In the genomic region with DNA sequence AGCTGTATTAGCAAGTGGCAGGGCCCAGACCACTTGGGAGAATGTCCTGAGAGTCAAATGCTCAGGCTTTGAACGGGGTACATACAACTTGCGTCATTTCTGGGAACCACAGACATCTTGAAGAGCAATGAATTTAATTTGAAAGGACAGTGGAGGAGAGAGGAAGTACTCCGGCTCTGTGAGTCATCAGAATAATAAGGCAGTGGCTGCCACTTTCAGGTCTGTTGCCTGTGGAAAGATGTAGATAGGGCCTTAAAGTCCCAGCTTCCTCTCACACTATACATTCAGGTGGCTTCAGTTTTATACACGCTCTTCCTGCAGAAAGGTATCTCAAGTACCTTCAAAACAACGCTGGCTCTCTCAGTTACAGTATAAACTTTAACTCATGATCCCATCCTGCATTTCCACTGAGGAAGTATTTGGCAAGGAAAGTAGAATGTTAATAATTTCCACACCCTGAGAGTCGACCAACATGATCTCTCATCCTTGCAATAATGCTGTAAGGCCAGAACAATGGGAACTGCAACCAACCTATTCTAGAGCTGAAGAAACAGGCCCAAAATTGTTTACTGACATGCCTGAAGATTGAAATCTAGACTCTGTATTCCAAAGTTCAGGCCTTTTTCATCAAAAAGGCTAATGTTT, we compare ENCODE assay signal across 8 cellular contexts. TPM values are rescaled to one million over a fixed set of nuclear protein-coding genes. Genes with fewer than 3 reads are reported as not detected.
DNase-seq lines count a peak whose midpoint lies in the region; ATAC-seq, FAIRE-seq and TF ChIP-seq lines count a peak whose summit lies in the region.

No MANE protein-coding gene starts in this region.

- no peak overlapping the region for H3K9ac ChIP-seq in adipocyte (ENCODE audit: low read length)

- H3K4me3 ChIP-seq in adipocyte (ENCODE audit: low read length), result no peak overlapping the region
- H3K4me3 ChIP-seq in pancreas, result no peak overlapping the region
- no peak overlapping the region for H3K4me3 ChIP-seq in testis
- H3K4me3 ChIP-seq in thyroid gland (replicated peaks in 1 of 3), result no peak overlapping the region

- TF ChIP-seq POLR2A in testis (IDR thresholded peaks at IDR 0.05) (no peak), thyroid gland (IDR thresholded peaks at IDR 0.05) (no peak)

- H3K27me3 ChIP-seq in adipocyte (replicated peaks; ENCODE audit: control insufficient read depth, insufficient read depth, low read length), result no peaks in the 10 kb centered on the region
- H3K27me3 ChIP-seq in pancreas, result no peaks in the 10 kb centered on the region
- no peaks in the 10 kb centered on the region for H3K27me3 ChIP-seq in testis
- H3K27me3 ChIP-seq in thyroid gland, result no peaks in the 10 kb centered on the region

- H3K27ac ChIP-seq in pancreas (no peak overlapping the region), testis (no peak overlapping the region), thyroid gland (no peak overlapping the region)

- H3K4me1 ChIP-seq in adipocyte (ENCODE audit: control insufficient read depth, insufficient read depth, low read length) (peaks cover 27% of the 10 kb centered on the region), pancreas (no peaks in the 10 kb centered on the region), testis (no peaks in the 10 kb centered on the region), thyroid gland (peaks cover 0 to 9% of the 10 kb centered on the region in 2 donors)

- ATAC-seq in GM18907 (IDR thresholded peaks at IDR 0.05; ENCODE audit: unreplicated experiment), result peak; percentile 65
- ATAC-seq in pancreas, result peak in 3 of 4 donors; percentile 38 to 77 (median 41)

- WGBS in pancreas, 2 donors, result 37 to 47% methylated on average over 6 of the region's 6 CpGs
- 65 to 78% methylated on average over 6 of the region's 6 CpGs for WGBS in testis, 2 donors
- WGBS in thyroid gland, 2 donors, result 41% methylated on average over 6 of the region's 6 CpGs

- H3K36me3 ChIP-seq in adipocyte (ENCODE audit: control insufficient read depth, insufficient read depth, low read length, severe bottlenecking) (no peaks in the 10 kb centered on the region), pancreas (no peaks in the 10 kb centered on the region), testis (ENCODE audit: low read depth, missing control alignments) (no peaks in the 10 kb centered on the region), thyroid gland (no peaks in the 10 kb centered on the region)

- no peak for FAIRE-seq in pancreas (lab: Jason Lieb, UNC)

- intact Hi-C loops in pancreas (cut with DNase I) (no loop called here), testis (cut with DNase I; ENCODE audit: low total_unique reads) (no loop called here), thyroid gland (cut with DNase I) (no loop called here)

- TF ChIP-seq CTCF in pancreas (IDR thresholded peaks at IDR 0.05) (no peak), testis (IDR thresholded peaks at IDR 0.05) (no peak), thyroid gland (IDR thresholded peaks at IDR 0.05) (no peak)

- H3K9me3 ChIP-seq in adipocyte (ENCODE audit: control insufficient read depth, low read length), result no peaks in the 10 kb centered on the region
- H3K9me3 ChIP-seq in pancreas, result no peaks in the 10 kb centered on the region
- no peaks in the 10 kb centered on the region for H3K9me3 ChIP-seq in testis
- no peaks in the 10 kb centered on the region for H3K9me3 ChIP-seq in thyroid gland

- peak; percentile 88 for DNase-seq in M059J (ENCODE audit: low read depth)
- DNase-seq in adipocyte (ENCODE audit: low read depth), result peak; percentile 54
- DNase-seq in pancreas, result no peak
- no peak for DNase-seq in NK-92 (lab: John Stamatoyannopoulos, UW; ENCODE audit: unreplicated experiment)
- DNase-seq in putamen (ENCODE audit: low spot score), result no peak
- no peak for DNase-seq in testis
- DNase-seq in thyroid gland, result no peak

RNA-seq across cellular contexts. Expression of a gene that starts 6.8 kb away (rescaled TPM):
- 4.8 and 7.2 TPM in 2 replicates for total RNA-seq in M059J (2014; rRNA removed; shearing (Covaris generic))
- total RNA-seq in pancreas, result 10 to 100 TPM in 1 of 6 donors, 1 to 10 TPM in 5; 1.4 to 13.5 (median 4.5) TPM
- 10 to 100 TPM in 1 of 2 donors, 1 to 10 TPM in 1; 3.6 to 19.1 TPM for polyA plus RNA-seq in pancreas
- total RNA-seq in testis, result 10 to 100 TPM; 15.8 to 17.2 TPM
- polyA plus RNA-seq in testis (ENCODE audit: insufficient read depth, low read depth, low replicate concordance), result 19.3 TPM
- 1 to 10 TPM; 3.7 to 7.8 (median 4.9) TPM for total RNA-seq in thyroid gland

Comparison
In these comparisons a context has a peak if more than half of its experiments do, and no peak if none do; other contexts are left out.
1. DNase-seq: peak in M059J (single experiment) and adipocyte (single experiment); none in pancreas (0 of 6), NK-92 (single experiment), putamen (single experiment), testis (single experiment) and thyroid gland (0 of 2).